6 cellular contexts compared by ENCODE assay signal in genomic region chr21:44145616-44146015, GRCh38. TPM values are rescaled to one million over a fixed set of nuclear protein-coding genes. Genes with fewer than 3 reads are reported as not detected.
DNase-seq lines count a peak whose midpoint lies in the region; ATAC-seq lines count a peak whose summit lies in the region.
"Not testable (repeated sequence)": the region's sequence is repeated elsewhere in the genome, so short reads cannot be mapped to it uniquely, and the experiment has no call there.

No MANE protein-coding gene starts in this region.

- not testable (repeated sequence) for H3K4me3 Mint-ChIP-seq in T-helper 17 cell; activated T-cell treated with anti-CD3 and anti-CD28 coated beads, Interleukin-2, amount 50 U/mL, for 72 hours; stimulated activated effector memory CD8-positive, alpha-beta T cell treated with anti-CD3 and anti-CD28 coated beads, Interleukin-12 subunit alpha, Interleukin-12 subunit beta, amount 100 ng/mL, for 72 hours; stimulated activated naive CD8-positive, alpha-beta T cell treated with anti-CD3 and anti-CD28 coated beads, Interleukin-15, amount 100 ng/mL, for 72 hours

- DNase-seq in T-helper 17 cell; activated T-cell treated with anti-CD3 and anti-CD28 coated beads, Interleukin-2, amount 50 U/mL, for 72 hours; left lobe of liver (ENCODE audit: low spot score); stimulated activated effector memory CD8-positive, alpha-beta T cell treated with anti-CD3 and anti-CD28 coated beads, Interleukin-12 subunit alpha, Interleukin-12 subunit beta, amount 100 ng/mL, for 72 hours (ENCODE audit: low spot score in 2 of 2); stimulated activated naive CD8-positive, alpha-beta T cell treated with anti-CD3 and anti-CD28 coated beads, Interleukin-15, amount 100 ng/mL, for 72 hours: not testable (repeated sequence)
- peak; percentile 33 for DNase-seq in activated CD8-positive, alpha-beta memory T cell treated with anti-CD3 and anti-CD28 coated beads for 24 hours

- not testable (repeated sequence) for H3K36me3 Mint-ChIP-seq in T-helper 17 cell (ENCODE audit: low read depth); activated T-cell treated with anti-CD3 and anti-CD28 coated beads, Interleukin-2, amount 50 U/mL, for 72 hours (ENCODE audit: insufficient read depth in 2 of 2); stimulated activated effector memory CD8-positive, alpha-beta T cell treated with anti-CD3 and anti-CD28 coated beads, Interleukin-12 subunit alpha, Interleukin-12 subunit beta, amount 100 ng/mL, for 72 hours

- not testable (repeated sequence) for H3K27me3 Mint-ChIP-seq in T-helper 17 cell; activated T-cell treated with anti-CD3 and anti-CD28 coated beads, Interleukin-2, amount 50 U/mL, for 72 hours (ENCODE audit: low read depth); stimulated activated naive CD8-positive, alpha-beta T cell treated with anti-CD3 and anti-CD28 coated beads, Interleukin-15, amount 100 ng/mL, for 72 hours

- not testable (repeated sequence) for H3K4me1 Mint-ChIP-seq in T-helper 17 cell; activated T-cell treated with anti-CD3 and anti-CD28 coated beads, Interleukin-2, amount 50 U/mL, for 72 hours (ENCODE audit: low read depth); stimulated activated effector memory CD8-positive, alpha-beta T cell treated with anti-CD3 and anti-CD28 coated beads, Interleukin-12 subunit alpha, Interleukin-12 subunit beta, amount 100 ng/mL, for 72 hours; stimulated activated naive CD8-positive, alpha-beta T cell treated with anti-CD3 and anti-CD28 coated beads, Interleukin-15, amount 100 ng/mL, for 72 hours

- not testable (repeated sequence) for H3K27ac Mint-ChIP-seq in T-helper 17 cell; activated T-cell treated with anti-CD3 and anti-CD28 coated beads, Interleukin-2, amount 50 U/mL, for 72 hours; stimulated activated effector memory CD8-positive, alpha-beta T cell treated with anti-CD3 and anti-CD28 coated beads, Interleukin-12 subunit alpha, Interleukin-12 subunit beta, amount 100 ng/mL, for 72 hours; stimulated activated naive CD8-positive, alpha-beta T cell treated with anti-CD3 and anti-CD28 coated beads, Interleukin-15, amount 100 ng/mL, for 72 hours

- ATAC-seq in T-helper 17 cell (peak; percentile 5), left lobe of liver (peak; percentile 4)
- peak; percentile 20 to 21 for ATAC-seq in activated T-cell treated with anti-CD3 and anti-CD28 coated beads, Interleukin-2, amount 50 U/mL, for 72 hours (replicated peaks in 1 of 2)
- peak; percentile 50 for ATAC-seq in stimulated activated effector memory CD8-positive, alpha-beta T cell treated with anti-CD3 and anti-CD28 coated beads, Interleukin-12 subunit alpha, Interleukin-12 subunit beta, amount 100 ng/mL, for 72 hours
- ATAC-seq in stimulated activated naive CD8-positive, alpha-beta T cell treated with anti-CD3 and anti-CD28 coated beads, Interleukin-15, amount 100 ng/mL, for 72 hours = peak; percentile 40

- H3K9me3 ChIP-seq in T-helper 17 cell (ENCODE audit: control insufficient read depth, low read length, poor library complexity, severe bottlenecking) = not testable (repeated sequence)

- H3K9me3 Mint-ChIP-seq in activated T-cell treated with anti-CD3 and anti-CD28 coated beads, Interleukin-2, amount 50 U/mL, for 72 hours; stimulated activated effector memory CD8-positive, alpha-beta T cell treated with anti-CD3 and anti-CD28 coated beads, Interleukin-12 subunit alpha, Interleukin-12 subunit beta, amount 100 ng/mL, for 72 hours; stimulated activated naive CD8-positive, alpha-beta T cell treated with anti-CD3 and anti-CD28 coated beads, Interleukin-15, amount 100 ng/mL, for 72 hours: not testable (repeated sequence)

RNA-seq across cellular contexts. Expression of gene GATD3, which starts 12.1 kb away (rescaled TPM):
- total RNA-seq in T-helper 17 cell (10 to 100 TPM; 39.8 to 50.5 TPM), left lobe of liver (41.2 TPM)
- 10 to 100 TPM; 12.7 to 35.3 TPM for total RNA-seq in activated T-cell treated with anti-CD3 and anti-CD28 coated beads, Interleukin-2, amount 50 U/mL, for 72 hours

RNA-seq across cellular contexts. Expression of gene PWP2, which starts 38.4 kb away (rescaled TPM):
- total RNA-seq in T-helper 17 cell (10 to 100 TPM; 21.9 to 28.7 TPM), left lobe of liver (4.8 TPM)
- 10 to 100 TPM in 1 of 2 donors, 1 to 10 TPM in 1; 5.9 to 23.2 TPM for total RNA-seq in activated T-cell treated with anti-CD3 and anti-CD28 coated beads, Interleukin-2, amount 50 U/mL, for 72 hours
